9 cellular contexts compared by ENCODE assay signal in genomic region chr6:5998741-5999687, GRCh38.
A peak's percentile ranks its signal among the peaks of the same experiment; 100 is the strongest.
DNase-seq lines count a peak whose midpoint lies in the region; ATAC-seq lines count a peak whose summit lies in the region.
"Had no signal": no experiment of that assay in that cellular context is flagged by ENCODE, and none has a peak within 500 bp of the region (broad histone marks: within the 10 kb centered on the region; RNA-seq: fewer than 3 reads in every experiment).

No MANE protein-coding gene starts in this region.

- H3K4me3 Mint-ChIP-seq in T-helper 2 cell treated with Interferon-gamma antibody and Interleukin-4, amounts not matched to agents 5 μg/mL and 100 μg/mL, for 36 hours, result peak overlapping the region; percentile 19
- peak overlapping the region; percentile 18 for H3K4me3 Mint-ChIP-seq in activated naive CD8-positive, alpha-beta T cell treated with anti-CD3 and anti-CD28 coated beads, Interleukin-2, amount 50 U/mL, for 24 hours
- peak overlapping the region; percentile 23 to 79 for H3K4me3 Mint-ChIP-seq in stimulated activated naive B cell treated with anti-CD40 and anti-IgM and Interleukin-4, amounts not matched to agents 10 μg/mL and 1 μg/mL and 100 μg/mL, for 72 hours

- H3K9me3 ChIP-seq in iPS-20b (ENCODE audit: insufficient read depth, low read depth, low read length), result peaks cover 4% of the 10 kb centered on the region; the same call in 1 of the 2 replicates

- H3K36me3 ChIP-seq in iPS-20b (ENCODE audit: insufficient read depth, low read depth, low read length), result no peaks in the 10 kb centered on the region

- H3K9me3 Mint-ChIP-seq in T-helper 2 cell treated with Interferon-gamma antibody and Interleukin-4, amounts not matched to agents 5 μg/mL and 100 μg/mL, for 36 hours, result peaks cover 13% of the 10 kb centered on the region
- peaks cover 8% of the 10 kb centered on the region for H3K9me3 Mint-ChIP-seq in activated naive CD8-positive, alpha-beta T cell treated with anti-CD3 and anti-CD28 coated beads, Interleukin-2, amount 50 U/mL, for 24 hours
- H3K9me3 Mint-ChIP-seq in stimulated activated naive B cell treated with anti-CD40 and anti-IgM and Interleukin-4, amounts not matched to agents 10 μg/mL and 1 μg/mL and 100 μg/mL, for 72 hours, result peaks cover 13 to 17% of the 10 kb centered on the region in 2 donors

- no peak overlapping the region for H3K27ac ChIP-seq in iPS-20b (ENCODE audit: low read length)

- peaks cover 13% of the 10 kb centered on the region for H3K36me3 Mint-ChIP-seq in T-helper 2 cell treated with Interferon-gamma antibody and Interleukin-4, amounts not matched to agents 5 μg/mL and 100 μg/mL, for 36 hours (ENCODE audit: low read depth)
- peaks cover 10% of the 10 kb centered on the region for H3K36me3 Mint-ChIP-seq in activated naive CD8-positive, alpha-beta T cell treated with anti-CD3 and anti-CD28 coated beads, Interleukin-2, amount 50 U/mL, for 24 hours (ENCODE audit: low read depth)
- peaks cover 24 to 25% of the 10 kb centered on the region in 2 donors for H3K36me3 Mint-ChIP-seq in stimulated activated naive B cell treated with anti-CD40 and anti-IgM and Interleukin-4, amounts not matched to agents 10 μg/mL and 1 μg/mL and 100 μg/mL, for 72 hours

- H3K27me3 ChIP-seq in iPS-20b (ENCODE audit: insufficient read depth, low read length), result peaks cover 100% of the 10 kb centered on the region

- H3K27me3 Mint-ChIP-seq in T-helper 2 cell treated with Interferon-gamma antibody and Interleukin-4, amounts not matched to agents 5 μg/mL and 100 μg/mL, for 36 hours (ENCODE audit: low read depth), result peaks cover 93% of the 10 kb centered on the region
- peaks cover 91% of the 10 kb centered on the region for H3K27me3 Mint-ChIP-seq in activated naive CD8-positive, alpha-beta T cell treated with anti-CD3 and anti-CD28 coated beads, Interleukin-2, amount 50 U/mL, for 24 hours
- peaks cover 78 to 100% of the 10 kb centered on the region in 2 donors for H3K27me3 Mint-ChIP-seq in stimulated activated naive B cell treated with anti-CD40 and anti-IgM and Interleukin-4, amounts not matched to agents 10 μg/mL and 1 μg/mL and 100 μg/mL, for 72 hours

- H3K27ac Mint-ChIP-seq in T-helper 2 cell treated with Interferon-gamma antibody and Interleukin-4, amounts not matched to agents 5 μg/mL and 100 μg/mL, for 36 hours, result peak overlapping the region; percentile 68
- no peak overlapping the region for H3K27ac Mint-ChIP-seq in activated naive CD8-positive, alpha-beta T cell treated with anti-CD3 and anti-CD28 coated beads, Interleukin-2, amount 50 U/mL, for 24 hours
- H3K27ac Mint-ChIP-seq in stimulated activated naive B cell treated with anti-CD40 and anti-IgM and Interleukin-4, amounts not matched to agents 10 μg/mL and 1 μg/mL and 100 μg/mL, for 72 hours, result peak overlapping the region; percentile 87

- no peak for DNase-seq in T-helper 2 cell treated with Interferon-gamma antibody and Interleukin-4, amounts not matched to agents 5 μg/mL and 100 μg/mL, for 36 hours (ENCODE audit: low spot score)
- DNase-seq in T-helper 2 cell (no peak), SHP77 (lab: John Stamatoyannopoulos, UW) (no peak)
- no peak for DNase-seq in activated naive CD8-positive, alpha-beta T cell treated with anti-CD3 and anti-CD28 coated beads, Interleukin-2, amount 50 U/mL, for 24 hours
- no peak for DNase-seq in stimulated activated naive B cell treated with anti-CD40 and anti-IgM and Interleukin-4, amounts not matched to agents 10 μg/mL and 1 μg/mL and 100 μg/mL, for 72 hours
- DNase-seq: HCEC 1CT had no signal

- H3K4me1 Mint-ChIP-seq in T-helper 2 cell treated with Interferon-gamma antibody and Interleukin-4, amounts not matched to agents 5 μg/mL and 100 μg/mL, for 36 hours (ENCODE audit: low read depth), result peaks cover 40% of the 10 kb centered on the region
- peaks cover 64% of the 10 kb centered on the region for H3K4me1 Mint-ChIP-seq in activated naive CD8-positive, alpha-beta T cell treated with anti-CD3 and anti-CD28 coated beads, Interleukin-2, amount 50 U/mL, for 24 hours
- peaks cover 48 to 82% of the 10 kb centered on the region in 2 donors for H3K4me1 Mint-ChIP-seq in stimulated activated naive B cell treated with anti-CD40 and anti-IgM and Interleukin-4, amounts not matched to agents 10 μg/mL and 1 μg/mL and 100 μg/mL, for 72 hours

- H3K9ac ChIP-seq in iPS-20b (ENCODE audit: low read depth, low read length), result no peak overlapping the region

- ATAC-seq in activated naive CD8-positive, alpha-beta T cell treated with anti-CD3 and anti-CD28 coated beads, Interleukin-2, amount 50 U/mL, for 24 hours, result no peak
- ATAC-seq in stimulated activated naive B cell treated with anti-CD40 and anti-IgM and Interleukin-4, amounts not matched to agents 10 μg/mL and 1 μg/mL and 100 μg/mL, for 72 hours (replicated peaks), result no peak
- no peak for ATAC-seq in HG03354 (IDR thresholded peaks at IDR 0.05; ENCODE audit: poor library complexity, severe bottlenecking, unreplicated experiment)
- no peak for ATAC-seq in HG02759 (IDR thresholded peaks at IDR 0.05; ENCODE audit: unreplicated experiment)

- peak overlapping the region; percentile 41; the same call in 1 of the 2 replicates for H3K4me3 ChIP-seq in iPS-20b (ENCODE audit: low read length)

- peaks cover 13% of the 10 kb centered on the region; the same call in 1 of the 2 replicates for H3K4me1 ChIP-seq in iPS-20b (ENCODE audit: insufficient read depth, low read length)
